13 cellular contexts compared by ENCODE assay signal in the genomic region with DNA sequence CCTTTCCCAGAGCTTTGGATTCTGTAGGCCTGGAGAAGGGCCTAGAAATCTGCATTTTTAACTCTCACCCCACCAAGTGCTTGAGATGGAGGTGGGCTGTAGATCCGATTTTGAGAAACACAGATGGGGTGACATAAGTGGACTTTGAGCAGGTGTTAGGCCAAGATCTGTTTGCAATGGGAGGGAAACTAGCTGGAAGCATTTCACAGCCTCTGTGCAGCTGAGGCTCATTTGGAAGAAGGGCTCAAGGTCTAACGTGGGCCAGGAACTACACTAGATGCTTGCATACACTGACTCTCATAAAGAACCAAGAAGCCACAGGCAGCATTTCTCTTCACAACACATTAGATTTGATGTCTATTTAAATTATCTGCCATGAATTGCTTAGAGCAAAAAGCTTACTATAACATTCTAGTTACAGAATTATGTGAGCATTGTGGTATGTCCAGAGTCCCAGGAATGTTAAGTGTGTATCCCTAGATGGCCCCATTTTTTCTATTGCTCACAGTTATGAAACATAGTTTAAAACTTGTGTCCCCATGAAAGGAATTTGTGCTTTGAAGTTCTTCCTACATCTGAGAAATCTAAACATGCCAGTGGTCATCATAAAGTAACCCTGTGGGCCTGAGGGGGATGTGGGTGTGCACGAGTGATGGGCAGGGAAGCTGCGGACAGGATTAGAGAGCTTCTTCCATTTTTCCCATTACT.
A peak's percentile ranks its signal among the peaks of the same experiment; 100 is the strongest.
DNase-seq lines count a peak whose midpoint lies in the region; ATAC-seq and TF ChIP-seq lines count a peak whose summit lies in the region.
"Had no signal": no experiment of that assay in that cellular context is flagged by ENCODE, and none has a peak within 500 bp of the region (broad histone marks: within the 10 kb centered on the region; RNA-seq: fewer than 3 reads in every experiment).

No MANE protein-coding gene starts in this region.

- peak overlapping the region; percentile 18 for H3K27ac ChIP-seq in thymus (ENCODE audit: low read depth)

- H3K9me3 ChIP-seq in thymus (ENCODE audit: control insufficient read depth) = no peaks in the 10 kb centered on the region

- peaks cover 2 to 9% of the 10 kb centered on the region in 2 donors for H3K36me3 Mint-ChIP-seq in activated T-cell treated with anti-CD3 and anti-CD28 coated beads, Interleukin-2, amount 50 U/mL, for 72 hours (ENCODE audit: insufficient read depth in 2 of 2)
- no peaks in the 10 kb centered on the region for H3K36me3 Mint-ChIP-seq in activated T-cell treated with anti-CD3 and anti-CD28 coated beads, Interleukin-2, amount 50 U/mL, for 4 hours (ENCODE audit: insufficient read depth)
- no peaks in the 10 kb centered on the region for H3K36me3 Mint-ChIP-seq in activated T-helper 17 cell treated with anti-CD3 and anti-CD28 coated beads, Interleukin-2, amount 50 U/mL, for 72 hours (ENCODE audit: low read depth)
- H3K36me3 Mint-ChIP-seq in activated naive CD4-positive, alpha-beta T cell treated with anti-CD3 and anti-CD28 coated beads, Interleukin-2, amount 10 ng/mL, durations not matched to agents 7 days and 5 days = peaks cover 10% of the 10 kb centered on the region

- H3K27me3 Mint-ChIP-seq in activated T-cell treated with anti-CD3 and anti-CD28 coated beads, Interleukin-2, amount 50 U/mL, for 72 hours (ENCODE audit: low read depth) = no peaks in the 10 kb centered on the region
- H3K27me3 Mint-ChIP-seq in activated T-cell treated with anti-CD3 and anti-CD28 coated beads, Interleukin-2, amount 50 U/mL, for 4 hours (ENCODE audit: low read depth) = no peaks in the 10 kb centered on the region
- no peaks in the 10 kb centered on the region for H3K27me3 Mint-ChIP-seq in activated T-helper 17 cell treated with anti-CD3 and anti-CD28 coated beads, Interleukin-2, amount 50 U/mL, for 72 hours
- no peaks in the 10 kb centered on the region for H3K27me3 Mint-ChIP-seq in activated naive CD4-positive, alpha-beta T cell treated with anti-CD3 and anti-CD28 coated beads, Interleukin-2, amount 10 ng/mL, durations not matched to agents 7 days and 5 days

- ATAC-seq in activated T-cell treated with anti-CD3 and anti-CD28 coated beads, Interleukin-2, amount 50 U/mL, for 72 hours (replicated peaks in 1 of 2) = no peak
- no peak for ATAC-seq in activated T-cell treated with anti-CD3 and anti-CD28 coated beads, Interleukin-2, amount 50 U/mL, for 4 hours
- no peak for ATAC-seq in activated T-helper 17 cell treated with anti-CD3 and anti-CD28 coated beads, Interleukin-2, amount 50 U/mL, for 72 hours (replicated peaks)
- peak; percentile 78 for ATAC-seq in left colon
- no peak for ATAC-seq in GM18502 (IDR thresholded peaks at IDR 0.05; ENCODE audit: poor library complexity, unreplicated experiment)
- ATAC-seq: left cardiac atrium, right cardiac atrium had no signal

- no peaks in the 10 kb centered on the region for H3K36me3 ChIP-seq in thymus (ENCODE audit: control insufficient read depth, insufficient read depth)

- 83% methylated on average over 4 of the region's 4 CpGs for WGBS in thymus
- 84 to 85% methylated on average over 4 of the region's 4 CpGs for WGBS in lower leg skin, 2 donors

- CTCF ChIA-PET in activated naive CD4-positive, alpha-beta T cell treated with anti-CD3 and anti-CD28 coated beads, Interleukin-2, amount 10 ng/mL, durations not matched to agents 7 days and 5 days (lab: Charles Lee) = interaction anchor here (0.7 to 2.2 kb wide), 10 partner anchors 8 to 126 kb away, joined by 3 to 16 read pairs (median 4); no protein-coding TSS in a partner anchor

- peak overlapping the region; percentile 56 for H3K27ac Mint-ChIP-seq in activated T-cell treated with anti-CD3 and anti-CD28 coated beads, Interleukin-2, amount 50 U/mL, for 72 hours
- H3K27ac Mint-ChIP-seq in activated T-helper 17 cell treated with anti-CD3 and anti-CD28 coated beads, Interleukin-2, amount 50 U/mL, for 72 hours = peak overlapping the region; percentile 60
- no peak overlapping the region for H3K27ac Mint-ChIP-seq in activated naive CD4-positive, alpha-beta T cell treated with anti-CD3 and anti-CD28 coated beads, Interleukin-2, amount 10 ng/mL, durations not matched to agents 7 days and 5 days

- TF ChIP-seq CTCF in lower leg skin (IDR thresholded peaks at IDR 0.05) = no peak

- intact Hi-C loops in left colon (cut with DNase I, micrococcal nuclease) (no loop called here), lower leg skin (cut with DNase I; ENCODE audit: low total_unique reads) (no loop called here)

- peaks cover 3 to 7% of the 10 kb centered on the region in 2 donors for H3K9me3 Mint-ChIP-seq in activated T-cell treated with anti-CD3 and anti-CD28 coated beads, Interleukin-2, amount 50 U/mL, for 72 hours
- peaks cover 5% of the 10 kb centered on the region for H3K9me3 Mint-ChIP-seq in activated T-cell treated with anti-CD3 and anti-CD28 coated beads, Interleukin-2, amount 50 U/mL, for 4 hours
- H3K9me3 Mint-ChIP-seq in activated T-helper 17 cell treated with anti-CD3 and anti-CD28 coated beads, Interleukin-2, amount 50 U/mL, for 72 hours = peaks cover 4% of the 10 kb centered on the region
- H3K9me3 Mint-ChIP-seq in activated naive CD4-positive, alpha-beta T cell treated with anti-CD3 and anti-CD28 coated beads, Interleukin-2, amount 10 ng/mL, durations not matched to agents 7 days and 5 days = peaks cover 10% of the 10 kb centered on the region

- TF ChIP-seq POLR2A in lower leg skin (IDR thresholded peaks at IDR 0.05) = no peak

- H3K4me3 Mint-ChIP-seq in activated T-cell treated with anti-CD3 and anti-CD28 coated beads, Interleukin-2, amount 50 U/mL, for 72 hours = peak overlapping the region in 1 of 2 donors; percentile 22
- H3K4me3 Mint-ChIP-seq in activated T-cell treated with anti-CD3 and anti-CD28 coated beads, Interleukin-2, amount 50 U/mL, for 4 hours = no peak overlapping the region
- no peak overlapping the region for H3K4me3 Mint-ChIP-seq in activated T-helper 17 cell treated with anti-CD3 and anti-CD28 coated beads, Interleukin-2, amount 50 U/mL, for 72 hours
- H3K4me3 Mint-ChIP-seq in activated naive CD4-positive, alpha-beta T cell treated with anti-CD3 and anti-CD28 coated beads, Interleukin-2, amount 10 ng/mL, durations not matched to agents 7 days and 5 days = no peak overlapping the region

- H3K27me3 ChIP-seq in thymus (ENCODE audit: control insufficient read depth, insufficient read depth) = no peaks in the 10 kb centered on the region

- H3K4me3 ChIP-seq in thymus (ENCODE audit: low read length) = no peak overlapping the region
- H3K4me3 ChIP-seq in lower leg skin (ENCODE audit: low read depth, poor library complexity, severe bottlenecking) = no peak overlapping the region

- H3K4me1 ChIP-seq in thymus (ENCODE audit: control insufficient read depth, insufficient read depth, low read length) = peaks cover 23% of the 10 kb centered on the region

- no peak for DNase-seq in activated T-cell treated with anti-CD3 and anti-CD28 coated beads, Interleukin-2, amount 50 U/mL, for 72 hours
- DNase-seq in activated T-cell treated with anti-CD3 and anti-CD28 coated beads, Interleukin-2, amount 50 U/mL, for 4 hours = no peak
- no peak for DNase-seq in left colon
- no peak for DNase-seq in lower leg skin (ENCODE audit: low spot score in 2 of 2)
- DNase-seq in activated naive CD4-positive, alpha-beta T cell treated with anti-CD3 and anti-CD28 coated beads, Interleukin-2, amount 10 ng/mL, durations not matched to agents 7 days and 5 days = no peak
- DNase-seq: C1 segment of cervical spinal cord, left cardiac atrium, NCI-H1436 treated with DMSO at 0.1 percent for 48 hours, OCI-M1, right cardiac atrium had no signal

- peaks cover 81% of the 10 kb centered on the region for H3K4me1 Mint-ChIP-seq in activated T-cell treated with anti-CD3 and anti-CD28 coated beads, Interleukin-2, amount 50 U/mL, for 72 hours (ENCODE audit: low read depth)
- peaks cover 38% of the 10 kb centered on the region for H3K4me1 Mint-ChIP-seq in activated T-cell treated with anti-CD3 and anti-CD28 coated beads, Interleukin-2, amount 50 U/mL, for 4 hours (ENCODE audit: low read depth)
- H3K4me1 Mint-ChIP-seq in activated T-helper 17 cell treated with anti-CD3 and anti-CD28 coated beads, Interleukin-2, amount 50 U/mL, for 72 hours = peaks cover 27% of the 10 kb centered on the region
- H3K4me1 Mint-ChIP-seq in activated naive CD4-positive, alpha-beta T cell treated with anti-CD3 and anti-CD28 coated beads, Interleukin-2, amount 10 ng/mL, durations not matched to agents 7 days and 5 days = peaks cover 47% of the 10 kb centered on the region
